In genomic region chr2:100103527-100104252, GRCh38 we compare ENCODE assay signal across 8 cellular contexts. TPM values are rescaled to one million over a fixed set of nuclear protein-coding genes. Genes with fewer than 3 reads are reported as not detected.
A peak's percentile ranks its signal among the peaks of the same experiment; 100 is the strongest.
DNase-seq lines count a peak whose midpoint lies in the region; ATAC-seq, FAIRE-seq and TF ChIP-seq lines count a peak whose summit lies in the region.
"Not testable (repeated sequence)": the region's sequence is repeated elsewhere in the genome, so short reads cannot be mapped to it uniquely, and the experiment has no call there.

No MANE protein-coding gene starts in this region.

- peaks cover 16 to 18% of the 10 kb centered on the region in 2 experiments for H3K4me1 Mint-ChIP-seq in H9
- H3K4me1 Mint-ChIP-seq in activated naive CD8-positive, alpha-beta T cell (ENCODE audit: low read depth), result not testable (repeated sequence)
- peaks cover 41% of the 10 kb centered on the region for H3K4me1 Mint-ChIP-seq in stimulated activated memory B cell treated with anti-CD40 and anti-IgM and Interleukin-4, amounts not matched to agents 10 μg/mL and 1 μg/mL and 100 μg/mL, for 72 hours

- TF ChIP-seq RAD21 in A549 (conservative IDR thresholded peaks at IDR 0.05 in 1 of 2, IDR thresholded peaks at IDR 0.05 in 1 of 2); neural cell (conservative IDR thresholded peaks at IDR 0.05): not testable (repeated sequence)

- CTCF ChIA-PET in A549 (lab: Yijun Ruan, JAX); Panc1 (lab: Charles Lee): not testable (repeated sequence)

- not testable (repeated sequence) for FAIRE-seq in A549 (lab: Jason Lieb, UNC)

- H3K79me2 ChIP-seq in H9 (ENCODE audit: insufficient read depth, low read length); neural cell (replicated peaks; ENCODE audit: insufficient read depth, low read length): not testable (repeated sequence)

- H2BK120ac ChIP-seq in H9 (ENCODE audit: low read depth, low read length, poor library complexity, severe bottlenecking), result not testable (repeated sequence)

- not testable (repeated sequence) for H3T11ph ChIP-seq in H9 (ENCODE audit: low read length)

- H2AK5ac ChIP-seq in H9 (ENCODE audit: insufficient read length, low read length), result not testable (repeated sequence)

- H3K27me3 Mint-ChIP-seq in H9 (ENCODE audit: low read depth), result peaks cover 76% of the 10 kb centered on the region
- peaks cover 18% of the 10 kb centered on the region for H3K27me3 Mint-ChIP-seq in activated naive CD8-positive, alpha-beta T cell
- not testable (repeated sequence) for H3K27me3 Mint-ChIP-seq in stimulated activated memory B cell treated with anti-CD40 and anti-IgM and Interleukin-4, amounts not matched to agents 10 μg/mL and 1 μg/mL and 100 μg/mL, for 72 hours

- H2BK12ac ChIP-seq in H9 (ENCODE audit: insufficient read length, low read depth, low read length), result not testable (repeated sequence)

- not testable (repeated sequence) for H2BK5ac ChIP-seq in H9 (ENCODE audit: insufficient read length, low read length)

- POLR2A ChIA-PET in A549 (lab: Yijun Ruan, JAX); Panc1 (lab: Charles Lee): not testable (repeated sequence)

- H3K9me3 ChIP-seq in A549; H9 (ENCODE audit: control insufficient read depth, low read depth, low read length); Panc1 (ENCODE audit: control insufficient read depth, insufficient read depth, low read depth, low read length); neural cell (ENCODE audit: low read length): not testable (repeated sequence)

- not testable (repeated sequence) for H3K36me3 ChIP-seq in Panc1 (ENCODE audit: control insufficient read depth, insufficient read depth, low read length); kidney epithelial cell (ENCODE audit: control insufficient read depth, insufficient read depth, low read length); neural cell (ENCODE audit: insufficient read depth, low read length)

- H2BK15ac ChIP-seq in H9 (ENCODE audit: low read depth, low read length), result not testable (repeated sequence)

- not testable (repeated sequence) for H4K8ac ChIP-seq in H9 (replicated peaks; ENCODE audit: insufficient read length, low read depth, low read length)

- not testable (repeated sequence) for H3K79me1 ChIP-seq in H9 (ENCODE audit: insufficient read depth, low read depth, low read length, poor library complexity, severe bottlenecking)

- peaks cover 12% of the 10 kb centered on the region for H3K27me3 ChIP-seq in H9 (ENCODE audit: insufficient read depth, low read length)
- H3K27me3 ChIP-seq in Panc1 (ENCODE audit: control insufficient read depth, insufficient read depth, low read length), result peaks cover 19% of the 10 kb centered on the region
- peaks cover 10% of the 10 kb centered on the region for H3K27me3 ChIP-seq in kidney epithelial cell (ENCODE audit: control insufficient read depth, insufficient read depth, low read length)
- H3K27me3 ChIP-seq in neural cell (ENCODE audit: insufficient read depth, low read depth, low read length), result peaks cover 10% of the 10 kb centered on the region

- 27% methylated on average over 6 of the region's 39 CpGs for WGBS in A549 (ENCODE audit: missing lambda C conversion rate)
- WGBS in H9 (ENCODE audit: extremely low coverage, insufficient read length, low lambda C conversion rate), result no CpG with 5 or more reads among the region's 39 CpGs

- not testable (repeated sequence) for H3K9me3 Mint-ChIP-seq in H9; activated naive CD8-positive, alpha-beta T cell (ENCODE audit: low read depth); stimulated activated memory B cell treated with anti-CD40 and anti-IgM and Interleukin-4, amounts not matched to agents 10 μg/mL and 1 μg/mL and 100 μg/mL, for 72 hours

- H3K23me2 ChIP-seq in H9 (ENCODE audit: insufficient read length, low read depth, low read length, poor library complexity, severe bottlenecking), result not testable (repeated sequence)

- not testable (repeated sequence) for H3K27ac Mint-ChIP-seq in H9; activated naive CD8-positive, alpha-beta T cell; stimulated activated memory B cell treated with anti-CD40 and anti-IgM and Interleukin-4, amounts not matched to agents 10 μg/mL and 1 μg/mL and 100 μg/mL, for 72 hours

- H4K20me1 ChIP-seq in H9 (ENCODE audit: control insufficient read depth, insufficient read depth, insufficient read length); neural cell (ENCODE audit: insufficient read depth): not testable (repeated sequence)

- H2AFZ ChIP-seq in H9 (ENCODE audit: low read length); neural cell (ENCODE audit: low read depth, low read length): not testable (repeated sequence)

- H3K4me3 ChIP-seq in A549, result not testable (repeated sequence)
- H3K4me3 ChIP-seq in Panc1 (ENCODE audit: low read depth in 2 of 2, low read length in 2 of 2) (peak overlapping the region in 1 of 2 experiments; percentile 35; a peak in 2 of 4 replicates), kidney epithelial cell (ENCODE audit: low read depth, low read length) (peak overlapping the region; percentile 17), neural cell (ENCODE audit: low read length) (peak overlapping the region; percentile 58)

- H2BK20ac ChIP-seq in H9 (ENCODE audit: low read depth, low read length, poor library complexity, severe bottlenecking), result not testable (repeated sequence)

- in situ Hi-C loops in Panc1 (cut with HindIII; ENCODE audit: low pct_unique_long_range_greater_than_20kb, low sequenced_read_pairs), result not testable (repeated sequence)

- TF ChIP-seq CTCF in A549 (IDR thresholded peaks at IDR 0.05); H9 (conservative IDR thresholded peaks at IDR 0.05); Panc1 (IDR thresholded peaks at IDR 0.05); kidney epithelial cell (IDR thresholded peaks at IDR 0.05; ENCODE audit: insufficient read depth, low read length, poor library complexity, severe bottlenecking); neural cell (IDR thresholded peaks at IDR 0.05; ENCODE audit: poor library complexity, severe bottlenecking): not testable (repeated sequence)

- not testable (repeated sequence) for H3K36me3 Mint-ChIP-seq in H9 (ENCODE audit: insufficient read depth in 1 of 3, low read depth in 3 of 3); activated naive CD8-positive, alpha-beta T cell
- peaks cover 12% of the 10 kb centered on the region for H3K36me3 Mint-ChIP-seq in stimulated activated memory B cell treated with anti-CD40 and anti-IgM and Interleukin-4, amounts not matched to agents 10 μg/mL and 1 μg/mL and 100 μg/mL, for 72 hours

- not testable (repeated sequence) for H3K9me2 ChIP-seq in neural cell (ENCODE audit: insufficient read depth, low read length)

- H3K4me2 ChIP-seq in A549, result peak overlapping the region; percentile 99
- not testable (repeated sequence) for H3K4me2 ChIP-seq in H9 (ENCODE audit: insufficient read depth, insufficient read length, low read length); neural cell (ENCODE audit: low read length)

- not testable (repeated sequence) for TF ChIP-seq EP300 in A549 (IDR thresholded peaks at IDR 0.05); neural cell (conservative IDR thresholded peaks at IDR 0.05; ENCODE audit: poor library complexity, severe bottlenecking)

- H3K27ac ChIP-seq in A549; H9 (ENCODE audit: insufficient read length, low read depth, low read length); Panc1 (ENCODE audit: low read length); neural cell (ENCODE audit: low read length): not testable (repeated sequence)

- H3K4me3 Mint-ChIP-seq in H9, result peak overlapping the region; percentile 53 to 77
- H3K4me3 Mint-ChIP-seq in activated naive CD8-positive, alpha-beta T cell, result peak overlapping the region; percentile 7
- H3K4me3 Mint-ChIP-seq in stimulated activated memory B cell treated with anti-CD40 and anti-IgM and Interleukin-4, amounts not matched to agents 10 μg/mL and 1 μg/mL and 100 μg/mL, for 72 hours, result peak overlapping the region; percentile 74

- intact Hi-C loops in Panc1 (cut with micrococcal nuclease; ENCODE audit: unreplicated experiment), result not testable (repeated sequence)

- H3K14ac ChIP-seq in H9 (ENCODE audit: insufficient read depth, low read length), result not testable (repeated sequence)

- not testable (repeated sequence) for H3K4me1 ChIP-seq in A549; H9 (ENCODE audit: insufficient read depth, low read length); Panc1 (ENCODE audit: control insufficient read depth, insufficient read depth, low read length)

- not testable (repeated sequence) for TF ChIP-seq POLR2A in A549 (IDR thresholded peaks at IDR 0.05; ENCODE audit: low read length)

- ATAC-seq in A549, result peak; percentile 58 to 62
- ATAC-seq in Panc1, result peak; percentile 71
- ATAC-seq in esophagus mucosa, result peak; percentile 11
- ATAC-seq in stimulated activated memory B cell treated with anti-CD40 and anti-IgM and Interleukin-4, amounts not matched to agents 10 μg/mL and 1 μg/mL and 100 μg/mL, for 72 hours, result peak; percentile 61

- not testable (repeated sequence) for DNase-seq in A549 (ENCODE audit: low read depth in 1 of 2, low spot score in 1 of 2); H9; Panc1 (ENCODE audit: low read depth, low spot score); kidney epithelial cell (ENCODE audit: low read depth)

- H3F3A ChIP-seq in neural cell (ENCODE audit: insufficient read depth, low read length, poor library complexity, severe bottlenecking), result not testable (repeated sequence)

- not testable (repeated sequence) for H3K23ac ChIP-seq in H9 (ENCODE audit: insufficient read length, low read depth, low read length)

- not testable (repeated sequence) for BruUV-seq in Panc1 (replicated peaks; lab: Mats Ljungman, UMichigan)

- not testable (repeated sequence) for H3K4ac ChIP-seq in H9 (ENCODE audit: low read depth, low read length)

- not testable (repeated sequence) for H4K5ac ChIP-seq in H9 (ENCODE audit: insufficient read length, low read depth, low read length)

- H3K9ac ChIP-seq in H9 (ENCODE audit: extremely low read depth, insufficient read length, low read length), result not testable (repeated sequence)
- H3K9ac ChIP-seq in neural cell (ENCODE audit: low read length), result peak overlapping the region; percentile 29

- H3K18ac ChIP-seq in H9 (ENCODE audit: insufficient read length, low read depth, low read length), result not testable (repeated sequence)

- not testable (repeated sequence) for H4K91ac ChIP-seq in H9 (ENCODE audit: insufficient read length, low read depth, low read length)

- H3K56ac ChIP-seq in H9 (ENCODE audit: insufficient read length, low read depth, low read length), result not testable (repeated sequence)

RNA-seq across cellular contexts. Expression of gene AFF3, which starts 38.7 kb away (rescaled TPM):
- polyA plus RNA-seq in A549 (2011; rRNA removed) (0.13 TPM in 1 of 2 replicates, not detected in the other), A549 (2017; fragmentation: RNase III; extraction: RNeasy Plus Mini Kit Qiagen cat#74134 plus additional on column Dnase treatment) (not detected in 3 replicates), neural cell (5.1 and 5.7 TPM in 2 replicates)
- polyA plus RNA-seq in A549 (2012; cell fraction: cytosol; rRNA removed), result not detected in 2 replicates
- polyA plus RNA-seq in A549 (2012; cell fraction: nucleus; rRNA removed), result 0.02 TPM in 1 of 2 replicates, not detected in the other
- polyA minus RNA-seq in A549 (2011; rRNA and poly(A)+ RNA removed), result 0.12 TPM in 1 of 2 replicates, not detected in the other
- total RNA-seq in H9 (2021) (0.15 and 0.22 TPM in 2 replicates), Panc1 (2021; ENCODE audit: unreplicated experiment) (2.2 TPM), esophagus mucosa (0.96 TPM), kidney epithelial cell (13.9 and 16.0 TPM in 2 replicates)
- polyA plus RNA-seq in Panc1 (2012; ENCODE audit: insufficient read length), result 5.5 TPM
- 26.5 and 39.0 TPM in 2 replicates for polyA minus RNA-seq in neural cell

Comparison
In these comparisons a context has a peak if more than half of its experiments do, and no peak if none do; other contexts are left out.
1. ATAC-seq: peak in every context shown above with its lines; median percentile 71 in Panc1; 61 in stimulated activated memory B cell treated with anti-CD40 and anti-IgM and Interleukin-4, amounts not matched to agents 10 μg/mL and 1 μg/mL and 100 μg/mL, for 72 hours; 60 in A549; 11 in esophagus mucosa.
2. H3K4me3 Mint-ChIP-seq: peak in every context shown above with its lines; median percentile 74 in stimulated activated memory B cell treated with anti-CD40 and anti-IgM and Interleukin-4, amounts not matched to agents 10 μg/mL and 1 μg/mL and 100 μg/mL, for 72 hours; 65 in H9; 7 in activated naive CD8-positive, alpha-beta T cell.